8 cellular contexts compared by ENCODE assay signal in genomic region chr12:110577717-110578521, GRCh38. TPM values are rescaled to one million over a fixed set of nuclear protein-coding genes. Genes with fewer than 3 reads are reported as not detected.
DNase-seq lines count a peak whose midpoint lies in the region; ATAC-seq and TF ChIP-seq lines count a peak whose summit lies in the region.

No MANE protein-coding gene starts in this region.

- H3K27ac ChIP-seq in 22Rv1 (peak overlapping the region; percentile 7; the same call in 1 of the 2 replicates), breast epithelium (peak overlapping the region; percentile 86 to 88)

- DNase-seq in OCI-M1 (lab: John Stamatoyannopoulos, UW) (peak; percentile 89), breast epithelium (ENCODE audit: low spot score in 2 of 2) (no peak), NCI-H2227 (lab: John Stamatoyannopoulos, UW; ENCODE audit: unreplicated experiment) (no peak), middle frontal gyrus (ENCODE audit: extremely low spot score, low spot score) (no peak), HK-2 (ENCODE audit: unreplicated experiment) (no peak)

- no peak for TF ChIP-seq POLR2A in breast epithelium (IDR thresholded peaks at IDR 0.05)

- H3K36me3 ChIP-seq in breast epithelium (no peaks in the 10 kb centered on the region), mucosa of stomach (ENCODE audit: control insufficient read depth, insufficient read depth, low read length) (no peaks in the 10 kb centered on the region)

- no peaks in the 10 kb centered on the region for H3K9me3 ChIP-seq in breast epithelium
- no peaks in the 10 kb centered on the region for H3K9me3 ChIP-seq in mucosa of stomach (ENCODE audit: control insufficient read depth, low read length)

- TF ChIP-seq CTCF in 22Rv1 (IDR thresholded peaks at IDR 0.05) = no peak
- TF ChIP-seq CTCF in breast epithelium (IDR thresholded peaks at IDR 0.05) = peak in 1 of 3 donors; percentile 9

- H3K4me1 ChIP-seq in breast epithelium (peaks cover 0 to 5% of the 10 kb centered on the region in 2 donors), mucosa of stomach (ENCODE audit: control insufficient read depth, insufficient read depth, low read length) (peaks cover 46% of the 10 kb centered on the region)

- H3K4me3 ChIP-seq in breast epithelium = peak overlapping the region in 2 of 3 donors; percentile 9 to 39
- peak overlapping the region; percentile 3 for H3K4me3 ChIP-seq in mucosa of stomach (ENCODE audit: low read length)

- no peaks in the 10 kb centered on the region for H3K27me3 ChIP-seq in breast epithelium
- H3K27me3 ChIP-seq in mucosa of stomach (ENCODE audit: control insufficient read depth, insufficient read depth, low read length) = no peaks in the 10 kb centered on the region

- intact Hi-C loops in breast epithelium (cut with DNase I; ENCODE audit: low total_unique reads) = no loop called here

- peak; percentile 33 for ATAC-seq in GM18498 (IDR thresholded peaks at IDR 0.05; ENCODE audit: unreplicated experiment)

- peak overlapping the region; percentile 64 for H3K9ac ChIP-seq in mucosa of stomach (ENCODE audit: low read length)

RNA-seq across cellular contexts. Expression of gene PPTC7, which starts 5.2 kb away (rescaled TPM):
- 10 to 100 TPM; 21.6 to 31.9 (median 26.7) TPM for total RNA-seq in breast epithelium

RNA-seq across cellular contexts. Expression of gene TCTN1, which starts 36.0 kb away (rescaled TPM):
- 10 to 100 TPM; 43.0 to 76.0 (median 56.3) TPM for total RNA-seq in breast epithelium
